ENCODE assay signal across 8 cellular contexts in the genomic region with DNA sequence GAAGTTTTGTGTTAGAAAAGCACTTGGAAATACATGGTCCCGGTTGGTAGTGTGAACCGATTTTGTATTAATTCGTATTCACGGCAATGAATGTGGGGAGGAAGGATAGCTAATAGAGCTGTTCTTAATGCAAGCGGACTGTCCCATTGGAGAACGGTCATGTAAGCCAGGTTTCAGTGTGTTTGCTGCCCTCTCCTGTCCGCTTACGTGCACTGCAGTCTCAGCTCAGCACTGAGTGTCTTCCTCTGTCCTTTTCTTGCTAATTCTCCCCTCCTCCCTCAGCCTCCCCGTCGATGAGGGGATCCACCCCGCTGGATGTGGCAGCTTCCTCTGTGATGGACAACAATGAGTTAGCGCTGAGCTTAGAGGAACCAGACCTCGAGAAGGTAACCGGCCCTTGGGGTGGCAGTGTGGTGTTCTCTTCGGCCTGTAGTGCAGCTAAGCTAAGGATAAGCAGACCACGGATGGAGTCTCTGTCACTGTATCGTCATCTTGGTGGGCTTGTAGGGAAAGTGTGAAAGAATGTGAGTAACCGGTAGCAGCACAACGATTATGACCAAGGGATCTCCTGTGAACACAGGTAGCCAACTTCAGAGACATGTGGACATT.
DNase-seq lines count a peak whose midpoint lies in the region; ATAC-seq and TF ChIP-seq lines count a peak whose summit lies in the region.

No MANE protein-coding gene starts in this region.

- no peaks in the 10 kb centered on the region for H3K79me2 ChIP-seq in trophoblast cell (ENCODE audit: control insufficient read depth, insufficient read depth, low read length, poor library complexity)

- no peak overlapping the region for H3K56ac ChIP-seq in IMR-90 (ENCODE audit: extremely low read depth, insufficient read depth, low read length)

- no peaks in the 10 kb centered on the region for H3K36me3 Mint-ChIP-seq in type B pancreatic cell

- no peak overlapping the region for H3K4ac ChIP-seq in IMR-90 (ENCODE audit: low read depth, low read length)
- no peak overlapping the region for H3K4ac ChIP-seq in trophoblast cell (ENCODE audit: low read depth, low read length)

- H3K79me1 ChIP-seq in IMR-90 (ENCODE audit: low read depth in 1 of 2, low read length in 2 of 2) (no peaks in the 10 kb centered on the region), trophoblast cell (ENCODE audit: low read length) (no peaks in the 10 kb centered on the region)

- peaks cover 15% of the 10 kb centered on the region for H3K27me3 ChIP-seq in IMR-90 (ENCODE audit: control insufficient read depth, insufficient read depth, low read length)
- peaks cover 10% of the 10 kb centered on the region for H3K27me3 ChIP-seq in SJSA1 (replicated peaks)
- no peaks in the 10 kb centered on the region for H3K27me3 ChIP-seq in trophoblast cell (ENCODE audit: insufficient read depth, low read length)

- no peaks in the 10 kb centered on the region for H3K9me1 ChIP-seq in IMR-90 (ENCODE audit: insufficient read depth, low read length)

- DNase-seq in AG09309 (ENCODE audit: low read depth) (peak; percentile 24), IMR-90 (peak; percentile 77), SJSA1 (ENCODE audit: low read depth in 1 of 2, low spot score in 2 of 2) (peak; percentile 58 to 66), glomerular endothelial cell (ENCODE audit: extremely low read depth, low read depth, low spot score) (peak; percentile 68), trophoblast cell (peak; percentile 69 to 89), type B pancreatic cell (ENCODE audit: extremely low spot score, unreplicated experiment) (peak; percentile 78)
- peak; percentile 61 for DNase-seq in activated naive CD4-positive, alpha-beta T cell treated with Interleukin-2 at 50 U/mL for 16 hours

- peaks cover 15% of the 10 kb centered on the region for H3K4me1 Mint-ChIP-seq in type B pancreatic cell (ENCODE audit: unreplicated experiment)

- no peaks in the 10 kb centered on the region for H3K9me3 Mint-ChIP-seq in type B pancreatic cell

- H4K12ac ChIP-seq in trophoblast cell (ENCODE audit: low read depth, low read length) = no peak overlapping the region

- peaks cover 27% of the 10 kb centered on the region for H3K27me3 Mint-ChIP-seq in type B pancreatic cell

- H3K4me3 ChIP-seq in AG09309 (ENCODE audit: control insufficient read depth, low read depth, low read length) (no peak overlapping the region), IMR-90 (ENCODE audit: insufficient read depth, low read depth, low read length) (no peak overlapping the region), SJSA1 (no peak overlapping the region), trophoblast cell (ENCODE audit: low read depth, low read length) (no peak overlapping the region)

- H3K18ac ChIP-seq in IMR-90 (ENCODE audit: low read depth, low read length) (no peak overlapping the region), trophoblast cell (ENCODE audit: low read length) (no peak overlapping the region)

- H3K4me1 ChIP-seq in IMR-90 (ENCODE audit: control insufficient read depth, insufficient read depth, low read length) (no peaks in the 10 kb centered on the region), SJSA1 (replicated peaks) (peaks cover 4% of the 10 kb centered on the region; the same call in 1 of the 2 replicates), trophoblast cell (ENCODE audit: control insufficient read depth in 1 of 2, insufficient read depth in 2 of 2, low read length in 2 of 2) (peaks cover 0 to 3% of the 10 kb centered on the region in 2 experiments)

- no peak overlapping the region for H2BK15ac ChIP-seq in IMR-90 (ENCODE audit: low read depth, low read length)

- H2BK5ac ChIP-seq in IMR-90 (ENCODE audit: low read depth, low read length, poor library complexity, severe bottlenecking) (no peak overlapping the region), trophoblast cell (ENCODE audit: low read depth, low read length, poor library complexity) (no peak overlapping the region)

- H3K4me2 ChIP-seq in IMR-90 (ENCODE audit: low read depth, low read length) (no peak overlapping the region), trophoblast cell (ENCODE audit: low read length) (no peak overlapping the region)

- intact Hi-C loops in IMR-90 (cut with micrococcal nuclease) = loop anchor here (1.0 kb wide), 4 partner anchors 294 to 614 kb away; no protein-coding TSS in a partner anchor

- H2BK120ac ChIP-seq in IMR-90 (ENCODE audit: low read depth, low read length) (no peak overlapping the region), trophoblast cell (ENCODE audit: insufficient read depth, low read length, poor library complexity) (no peak overlapping the region)

- H2BK12ac ChIP-seq in trophoblast cell (ENCODE audit: low read length) = no peak overlapping the region

- no peak overlapping the region for H4K5ac ChIP-seq in IMR-90 (ENCODE audit: low read depth, low read length)

- H4K8ac ChIP-seq in IMR-90 (ENCODE audit: low read depth in 2 of 2, low read length in 2 of 2) (no peak overlapping the region), trophoblast cell (ENCODE audit: low read depth, low read length) (no peak overlapping the region)

- peak; percentile 90 for TF ChIP-seq CTCF in AG09309 (IDR thresholded peaks at IDR 0.05; ENCODE audit: control insufficient read depth, insufficient read depth, low read depth, low read length, missing control alignments)
- TF ChIP-seq CTCF in IMR-90 (conservative IDR thresholded peaks at IDR 0.05; ENCODE audit: low read depth, low read length) = peak; percentile 92
- peak; percentile 95 for TF ChIP-seq CTCF in type B pancreatic cell (conservative IDR thresholded peaks at IDR 0.05)

- no peak for TF ChIP-seq POLR2A in IMR-90 (IDR thresholded peaks at IDR 0.05; ENCODE audit: low read depth, low read length)

- H3K27ac Mint-ChIP-seq in type B pancreatic cell = peak overlapping the region; percentile 22

- H2AK5ac ChIP-seq in IMR-90 (ENCODE audit: low read depth, low read length) (no peak overlapping the region), trophoblast cell (ENCODE audit: low read length) (no peak overlapping the region)

- WGBS in IMR-90 (ENCODE audit: extremely low coverage in 2 of 2, insufficient read length in 1 of 2), 2 experiments = 53% methylated on average over 7 of the region's 19 CpGs; no CpG with 5 or more reads in 1 of the 2 experiments
- no CpG with 5 or more reads among the region's 19 CpGs for WGBS in trophoblast cell (ENCODE audit: extremely low coverage, insufficient coverage, insufficient read length)

- H2AFZ ChIP-seq in IMR-90 (replicated peaks; ENCODE audit: low read length, poor library complexity) (peak overlapping the region; percentile 74), trophoblast cell (ENCODE audit: insufficient read depth, low read length, poor library complexity) (no peak overlapping the region)

- no peaks in the 10 kb centered on the region for H4K20me1 ChIP-seq in IMR-90 (ENCODE audit: insufficient read depth, low read length)

- H3K9ac ChIP-seq in IMR-90 (ENCODE audit: low read depth, low read length) = no peak overlapping the region
- no peak overlapping the region for H3K9ac ChIP-seq in trophoblast cell (ENCODE audit: low read length)

- BruUV-seq in IMR-90 (replicated peaks; lab: Mats Ljungman, UMichigan) = no TSS peak

- H2AK9ac ChIP-seq in IMR-90 (replicated peaks; ENCODE audit: low read depth, low read length, poor library complexity) = peak overlapping the region; percentile 65

- H3K27ac ChIP-seq in IMR-90 (ENCODE audit: insufficient read depth, low read length) (no peak overlapping the region), SJSA1 (no peak overlapping the region), trophoblast cell (ENCODE audit: low read depth, low read length) (no peak overlapping the region)

- dilution Hi-C loops in IMR-90 (cut with HindIII; ENCODE audit: low sequenced_read_pairs, unreplicated experiment) = no loop called here

- no peaks in the 10 kb centered on the region for H3K36me3 ChIP-seq in IMR-90 (ENCODE audit: control insufficient read depth, insufficient read depth, low read length)
- no peaks in the 10 kb centered on the region for H3K36me3 ChIP-seq in SJSA1
- H3K36me3 ChIP-seq in trophoblast cell (ENCODE audit: control insufficient read depth in 1 of 2, insufficient read depth in 2 of 2, low read length in 2 of 2) = peaks cover 4 to 12% of the 10 kb centered on the region in 2 experiments

- peak; percentile 86 for TF ChIP-seq RAD21 in IMR-90 (IDR thresholded peaks at IDR 0.05; ENCODE audit: low read length)

- POLR2A ChIA-PET in IMR-90 (lab: Charles Lee; ENCODE audit: unreplicated experiment) = no interaction called here

- ATAC-seq in GM18519 (IDR thresholded peaks at IDR 0.05; ENCODE audit: low FRiP score, unreplicated experiment) (peak; percentile 64), IMR-90 (ENCODE audit: low read depth) (peak; percentile 100)

- no peak overlapping the region for H2BK20ac ChIP-seq in IMR-90 (ENCODE audit: low read depth, low read length)

- no peak overlapping the region for H4K91ac ChIP-seq in IMR-90 (ENCODE audit: insufficient read depth, low read depth, low read length)
- no peak overlapping the region for H4K91ac ChIP-seq in trophoblast cell (ENCODE audit: low read depth, low read length)

- H3K23ac ChIP-seq in IMR-90 (ENCODE audit: low read depth, low read length) = no peak overlapping the region
- H3K23ac ChIP-seq in trophoblast cell (ENCODE audit: low read length) = no peak overlapping the region

- H3K4me3 Mint-ChIP-seq in type B pancreatic cell = no peak overlapping the region

- in situ Hi-C loops in IMR-90 (cut with MboI; ENCODE audit: low sequenced_read_pairs) = loop anchor here (10.0 kb wide), 2 partner anchors 396 to 466 kb away; no protein-coding TSS in a partner anchor

- H3K14ac ChIP-seq in IMR-90 (replicated peaks; ENCODE audit: low read depth, low read length) = no peak overlapping the region
- H3K14ac ChIP-seq in trophoblast cell (ENCODE audit: low read length) = no peak overlapping the region

- H3K9me3 ChIP-seq in IMR-90 (ENCODE audit: control insufficient read depth, insufficient read depth, low read length) (no peaks in the 10 kb centered on the region), SJSA1 (replicated peaks) (no peaks in the 10 kb centered on the region), trophoblast cell (ENCODE audit: insufficient read depth, low read depth, low read length) (no peaks in the 10 kb centered on the region)

- CTCF ChIA-PET in IMR-90 (lab: Yijun Ruan, JAX) = interaction anchor here (0.6 to 1.7 kb wide), 21 partner anchors 8 to 671 kb away, joined by 3 to 29 read pairs (median 3); no protein-coding TSS in a partner anchor

TF ChIP-seq in IMR-90, 13 proteins besides CTCF, POLR2A, EP300 and RAD21:
- TF ChIP-seq FOS (IDR thresholded peaks at IDR 0.05; ENCODE audit: low read depth, low read length) = no peak
- TF ChIP-seq SMC3 (IDR thresholded peaks at IDR 0.05; ENCODE audit: low read depth, low read length) = peak; percentile 80

Comparison
In these comparisons a context has a peak if more than half of its experiments do, and no peak if none do; other contexts are left out.
1. DNase-seq: peak in every context shown above with its lines; median percentile 79 in trophoblast cell; 78 in type B pancreatic cell; 77 in IMR-90; 68 in glomerular endothelial cell; 62 in SJSA1; 61 in activated naive CD4-positive, alpha-beta T cell treated with Interleukin-2 at 50 U/mL for 16 hours; 24 in AG09309.